In the genomic region with DNA sequence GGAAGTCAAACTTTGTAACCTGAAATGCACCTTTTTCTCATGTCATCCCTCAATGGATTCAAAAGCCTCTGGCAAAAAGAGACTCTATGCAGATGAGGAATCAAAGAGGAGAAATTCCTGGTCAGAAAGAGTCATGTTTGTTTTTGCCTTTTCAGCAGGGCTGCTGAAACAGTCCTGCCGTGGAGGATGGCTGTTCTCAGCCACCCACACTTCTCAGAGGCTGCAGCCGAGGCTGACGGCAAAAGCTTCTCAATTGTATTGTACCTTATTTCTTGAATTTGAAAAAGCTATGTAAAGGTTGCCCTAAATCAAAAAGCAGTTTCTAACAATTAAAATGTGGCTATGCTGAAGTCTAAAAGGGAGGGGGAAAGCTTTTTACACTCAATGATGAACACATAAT, we compare ENCODE assay signal across 9 cellular contexts.
"Had no signal": no experiment of that assay in that cellular context is flagged by ENCODE, and none has a peak within 500 bp of the region (broad histone marks: within the 10 kb centered on the region; RNA-seq: fewer than 3 reads in every experiment).

No MANE protein-coding gene starts in this region.

- H3K4me3 ChIP-seq: GM23248, K562 had no signal

- FAIRE-seq: H1, H54, HTR-8/SVneo, K562 had no signal

- ATAC-seq: K562 had no signal

- H3K4me3 Mint-ChIP-seq: H9 had no signal

- H3K9me3 Mint-ChIP-seq: H9 had no signal

- H3K9ac ChIP-seq: GM23248 had no signal

- H3K27ac ChIP-seq: GM23248 had no signal

- H2AFZ ChIP-seq: GM23248 had no signal

- H3K27ac Mint-ChIP-seq: H9 had no signal

- DNase-seq: GM23248, H9, HCEC 1CT, IMR-90, KG1 had no signal
